Comparison of ENCODE assay signal across 24 cellular contexts in the genomic region with DNA sequence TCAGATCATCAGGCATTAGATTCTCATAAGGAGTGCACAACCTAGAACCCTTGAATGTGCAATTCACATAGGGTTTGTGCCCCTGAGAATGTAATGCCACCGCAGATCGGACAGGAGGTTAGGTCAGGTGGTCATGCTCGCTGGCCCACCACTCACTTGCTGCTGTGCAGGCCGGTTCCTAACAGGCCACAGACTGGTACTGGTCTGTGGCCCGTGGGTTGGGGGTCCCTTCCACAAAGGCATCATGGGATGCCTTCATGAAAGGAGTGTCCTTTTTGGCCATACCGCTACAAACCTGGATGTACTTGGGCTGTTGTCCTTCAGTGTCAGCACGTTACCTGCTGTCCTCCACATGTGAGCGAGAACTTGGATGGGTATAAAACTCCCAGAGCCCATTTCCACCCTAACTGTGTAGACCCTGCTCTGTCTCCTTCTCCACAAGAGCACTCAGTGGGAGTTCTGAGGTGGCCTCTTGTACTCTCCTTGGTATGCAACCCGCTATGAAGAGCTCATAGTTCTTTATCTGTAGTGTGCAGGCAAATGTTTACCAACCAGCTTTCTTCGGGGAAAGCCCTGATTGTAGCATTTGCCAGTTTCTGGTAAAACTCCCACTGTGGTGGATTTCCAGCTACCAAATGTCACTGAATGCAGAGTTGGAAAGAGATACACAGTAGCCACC.
"Had no signal": no experiment of that assay in that cellular context is flagged by ENCODE, and none has a peak within 500 bp of the region (broad histone marks: within the 10 kb centered on the region; RNA-seq: fewer than 3 reads in every experiment).

No MANE protein-coding gene starts in this region.

- H3K36me3 ChIP-seq: gastroesophageal sphincter, neural progenitor cell, tibial nerve had no signal

- H3K27me3 Mint-ChIP-seq: activated T-helper 17 cell treated with anti-CD3 and anti-CD28 coated beads, Interleukin-2, amount 50 U/mL, for 72 hours; T-helper 17 cell had no signal

- H3K27ac ChIP-seq: epithelial cell of prostate, gastroesophageal sphincter, neural progenitor cell, SK-N-MC, tibial nerve had no signal

- H3K4me3 ChIP-seq: gastroesophageal sphincter, lung, neural progenitor cell, SK-N-MC, tibial nerve had no signal

- FAIRE-seq: astrocyte, colon, islet of Langerhans had no signal

- H3K4me1 ChIP-seq: gastroesophageal sphincter, neural progenitor cell, tibial nerve had no signal

- H3K4me3 Mint-ChIP-seq: activated naive CD8-positive, alpha-beta T cell treated with anti-CD3 and anti-CD28 coated beads for 36 hours; activated T-helper 17 cell treated with anti-CD3 and anti-CD28 coated beads, Interleukin-2, amount 50 U/mL, for 72 hours; central memory CD8-positive, alpha-beta T cell; naive thymus-derived CD4-positive, alpha-beta T cell; neural progenitor cell; T-helper 17 cell had no signal

- DNase-seq: activated CD4-positive, alpha-beta T cell treated with anti-CD3 and anti-CD28 coated beads, Interleukin-2, amount 50 U/mL, for 1 hour; activated naive CD4-positive, alpha-beta T cell treated with Interleukin-2 at 50 U/mL for 16 hours; activated naive CD8-positive, alpha-beta T cell treated with anti-CD3 and anti-CD28 coated beads for 36 hours; left colon; retina; SHP77 treated with DMSO at 0.1 percent for 48 hours; stimulated activated CD4-positive, alpha-beta T cell treated with anti-CD3 and anti-CD28 coated beads, Interleukin-12 subunit alpha, Interleukin-12 subunit beta, amount 100 ng/mL, for 4 hours; stimulated activated CD4-positive, alpha-beta T cell treated with anti-CD3 and anti-CD28 coated beads, Interleukin-4, amount 100 ng/mL, for 4 hours; stimulated activated naive CD8-positive, alpha-beta T cell treated with anti-CD3 and anti-CD28 coated beads, Interleukin-15, Interleukin-2, amounts not matched to agents 100 U/mL and 50 U/mL, for 24 hours; SW 1271; T-helper 17 cell had no signal

- ATAC-seq: activated CD4-positive, CD25-positive, alpha-beta regulatory T cell treated with anti-CD3 and anti-CD28 coated beads, Interleukin-2, amount 50 U/mL, for 24 hours; activated T-helper 17 cell treated with anti-CD3 and anti-CD28 coated beads, Interleukin-2, amount 50 U/mL, for 72 hours; gastroesophageal sphincter; left colon; naive thymus-derived CD4-positive, alpha-beta T cell; stimulated activated naive CD8-positive, alpha-beta T cell treated with anti-CD3 and anti-CD28 coated beads, Interleukin-15, Interleukin-2, amounts not matched to agents 100 U/mL and 50 U/mL, for 24 hours; T-helper 17 cell had no signal

- H3K9ac ChIP-seq: neural progenitor cell had no signal

- H3K27ac Mint-ChIP-seq: activated naive CD8-positive, alpha-beta T cell treated with anti-CD3 and anti-CD28 coated beads for 36 hours; activated T-helper 17 cell treated with anti-CD3 and anti-CD28 coated beads, Interleukin-2, amount 50 U/mL, for 72 hours; naive thymus-derived CD4-positive, alpha-beta T cell; neural progenitor cell; T-helper 17 cell had no signal

- H3K4me1 Mint-ChIP-seq: central memory CD8-positive, alpha-beta T cell; neural progenitor cell; T-helper 17 cell had no signal
